In genomic region chr9:111938427-111938800, GRCh38 we compare ENCODE assay signal across 15 cellular contexts. TPM values are rescaled to one million over a fixed set of nuclear protein-coding genes. Genes with fewer than 3 reads are reported as not detected.
DNase-seq lines count a peak whose midpoint lies in the region; ATAC-seq, FAIRE-seq and TF ChIP-seq lines count a peak whose summit lies in the region.
"Had no signal": no experiment of that assay in that cellular context is flagged by ENCODE, and none has a peak within 500 bp of the region (broad histone marks: within the 10 kb centered on the region; RNA-seq: fewer than 3 reads in every experiment).

No MANE protein-coding gene starts in this region.

- intact Hi-C loops in activated CD4-positive, alpha-beta T cell treated with anti-CD3 and anti-CD28 coated beads, Interleukin-2, amount 10 ng/mL, durations not matched to agents 24 days and 14 days (cut with micrococcal nuclease): loop anchor here (1.0 to 2.0 kb wide), 3 partner anchors 23 to 98 kb away; partner anchors contain the start of gene UGCG
- intact Hi-C loops in GM12878 (cut with micrococcal nuclease; ENCODE audit: unreplicated experiment): loop anchor here (2.0 kb wide), 1 partner anchor 44 kb away; no protein-coding TSS in a partner anchor

- in situ Hi-C loops in GM23248 (cut with MboI): no loop called here
- in situ Hi-C loops in GM12878 (cut with MboI): no loop called here

- H3K9ac ChIP-seq in GM23248 (no peak overlapping the region), GM12878 (ENCODE audit: control insufficient read depth, insufficient read depth, low read length) (peak overlapping the region; percentile 26; the same call in 1 of the 2 replicates), skeletal muscle satellite cell (ENCODE audit: low read depth, low read length) (peak overlapping the region; percentile 52)

- H3K9me3 ChIP-seq in GM23248 (ENCODE audit: low read depth): no peaks in the 10 kb centered on the region
- H3K9me3 ChIP-seq in GM12878 (replicated peaks; ENCODE audit: control insufficient read depth, insufficient read depth, low read length): no peaks in the 10 kb centered on the region
- no peaks in the 10 kb centered on the region for H3K9me3 ChIP-seq in skeletal muscle satellite cell (replicated peaks; ENCODE audit: low read length)
- no peaks in the 10 kb centered on the region for H3K9me3 ChIP-seq in Peyer's patch
- H3K9me3 ChIP-seq: A549, heart right ventricle had no signal

- FAIRE-seq in GM12878 (lab: Jason Lieb, UNC): no peak
- FAIRE-seq: A549, colon had no signal

- POLR2A ChIA-PET in GM12878 (lab: Charles Lee): interaction anchor here (0.6 to 4.0 kb wide), 12 partner anchors 10 to 97 kb away, joined by 3 to 24 read pairs (median 4); no protein-coding TSS in a partner anchor

- DNase-seq in activated CD4-positive, alpha-beta T cell treated with anti-CD3 and anti-CD28 coated beads, Interleukin-2, amount 10 ng/mL, durations not matched to agents 24 days and 14 days: no peak
- DNase-seq in activated CD4-positive, alpha-beta T cell treated with anti-CD3 and anti-CD28 coated beads for 1 hour: no peak
- DNase-seq in GM23248 (no peak), GM12878 (ENCODE audit: low read depth, low spot score) (no peak), foreskin fibroblast (no peak), Peyer's patch (no peak), OCI-M1 (lab: John Stamatoyannopoulos, UW) (no peak)
- DNase-seq: GOT3, NCI-H2029, SHP77 treated with DMSO at 0.1 percent for 48 hours had no signal

- H3K9me3 Mint-ChIP-seq in activated CD4-positive, alpha-beta T cell treated with anti-CD3 and anti-CD28 coated beads, Interleukin-2, amount 10 ng/mL, durations not matched to agents 24 days and 14 days: peaks cover 9% of the 10 kb centered on the region

- CTCF ChIA-PET in GM12878 (lab: Yijun Ruan, JAX): interaction anchor here (0.8 to 2.4 kb wide), 10 partner anchors 10 to 136 kb away, joined by 3 to 8 read pairs (median 6); no protein-coding TSS in a partner anchor

- H3K4me2 ChIP-seq in GM23248 (ENCODE audit: unreplicated experiment): peak overlapping the region; percentile 22
- peak overlapping the region; percentile 58 for H3K4me2 ChIP-seq in GM12878 (ENCODE audit: control insufficient read depth, insufficient read depth)
- peak overlapping the region; percentile 27 for H3K4me2 ChIP-seq in skeletal muscle satellite cell (ENCODE audit: low read length)
- H3K4me2 ChIP-seq: A549 had no signal

- peak overlapping the region; percentile 45 for H3K27ac ChIP-seq in GM23248
- peak overlapping the region; percentile 80 for H3K27ac ChIP-seq in GM12878 (ENCODE audit: control insufficient read depth, insufficient read depth)
- H3K27ac ChIP-seq in Peyer's patch: peak overlapping the region in 2 of 4 donors; percentile 55 to 60
- H3K27ac ChIP-seq: A549 had no signal

- TF ChIP-seq RAD21 in GM12878 (IDR thresholded peaks at IDR 0.05; ENCODE audit: insufficient read depth, low read depth, low read length): no peak

- no peak; the same call in 1 of the 2 replicates for TF ChIP-seq POLR2A in GM12878 (IDR thresholded peaks at IDR 0.05; ENCODE audit: low read depth, low read length)
- TF ChIP-seq POLR2A in Peyer's patch (IDR thresholded peaks at IDR 0.05): no peak

- TF ChIP-seq EP300 in GM12878 (IDR thresholded peaks at IDR 0.05; ENCODE audit: borderline replicate concordance in 1 of 2, control insufficient read depth in 1 of 2, low read depth in 2 of 2, low read length in 2 of 2): no peak

- peaks cover 22% of the 10 kb centered on the region for H3K4me1 Mint-ChIP-seq in activated CD4-positive, alpha-beta T cell treated with anti-CD3 and anti-CD28 coated beads, Interleukin-2, amount 10 ng/mL, durations not matched to agents 24 days and 14 days
- H3K4me1 Mint-ChIP-seq: neural crest cell had no signal

- SMC1A ChIA-PET in GM12878 (lab: Charles Lee; ENCODE audit: uncharacterized antibody, unreplicated experiment): interaction anchor here (0.6 to 5.1 kb wide), 30 partner anchors 10 to 1475 kb away, joined by 3 to 57 read pairs (median 6); partner anchors contain the start of gene UGCG

- BruUV-seq in GM12878 (replicated peaks; lab: Mats Ljungman, UMichigan): TSS peak; percentile 17

- RAD21 ChIA-PET in GM12878 (lab: Charles Lee; ENCODE audit: unreplicated experiment): interaction anchor here (0.8 to 3.6 kb wide), 17 partner anchors 9 to 137 kb away, joined by 3 to 26 read pairs (median 8); partner anchors contain the start of gene UGCG

- H3K27me3 ChIP-seq in GM23248 (replicated peaks; ENCODE audit: insufficient read depth): no peaks in the 10 kb centered on the region
- no peaks in the 10 kb centered on the region for H3K27me3 ChIP-seq in GM12878 (replicated peaks in 1 of 2; ENCODE audit: control insufficient read depth in 2 of 2, insufficient read depth in 2 of 2, low read length in 1 of 2)
- H3K27me3 ChIP-seq in skeletal muscle satellite cell (ENCODE audit: control insufficient read depth, insufficient read depth, low read length): no peaks in the 10 kb centered on the region
- no peaks in the 10 kb centered on the region for H3K27me3 ChIP-seq in Peyer's patch
- H3K27me3 ChIP-seq: heart right ventricle had no signal

- peaks cover 31% of the 10 kb centered on the region for H3K36me3 Mint-ChIP-seq in activated CD4-positive, alpha-beta T cell treated with anti-CD3 and anti-CD28 coated beads, Interleukin-2, amount 10 ng/mL, durations not matched to agents 24 days and 14 days (ENCODE audit: low read depth)

- peaks cover 42% of the 10 kb centered on the region for H3K36me3 ChIP-seq in GM23248 (ENCODE audit: low read depth)
- peaks cover 2 to 5% of the 10 kb centered on the region in 2 experiments for H3K36me3 ChIP-seq in GM12878 (ENCODE audit: control insufficient read depth in 2 of 2, insufficient read depth in 2 of 2, low read length in 1 of 2)
- peaks cover 42% of the 10 kb centered on the region for H3K36me3 ChIP-seq in skeletal muscle satellite cell (ENCODE audit: insufficient read depth, low read length)
- H3K36me3 ChIP-seq in Peyer's patch: peaks cover 0 to 18% (median 0%) of the 10 kb centered on the region in 3 donors

- 93% methylated on average over 4 of the region's 4 CpGs for WGBS in GM23248 (ENCODE audit: low coverage in 1 of 2, low lambda C conversion rate in 2 of 2, missing lambda C conversion rate in 2 of 2), 2 experiments
- WGBS in GM12878 (ENCODE audit: insufficient coverage, insufficient replicate concordance, low lambda C conversion rate, missing lambda C conversion rate): 38% methylated on average over 4 of the region's 4 CpGs

- H3K4me1 ChIP-seq in GM23248 (ENCODE audit: insufficient read depth) (peaks cover 35% of the 10 kb centered on the region), GM12878 (ENCODE audit: control insufficient read depth, insufficient read depth, low read length) (peaks cover 21% of the 10 kb centered on the region), skeletal muscle satellite cell (ENCODE audit: control insufficient read depth, insufficient read depth, low read length) (peaks cover 46% of the 10 kb centered on the region), Peyer's patch (peaks cover 0 to 8% (median 2%) of the 10 kb centered on the region in 4 donors)

- peaks cover 91% of the 10 kb centered on the region for H3F3A ChIP-seq in GM23248 (ENCODE audit: insufficient read depth)

- H4K20me1 ChIP-seq in GM23248 (ENCODE audit: insufficient read depth) (no peaks in the 10 kb centered on the region), GM12878 (ENCODE audit: control insufficient read depth, insufficient read depth) (no peaks in the 10 kb centered on the region)

- TF ChIP-seq CTCF in GM12878 (IDR thresholded peaks at IDR 0.05 in 2 of 3, conservative IDR thresholded peaks at IDR 0.05 in 1 of 3; ENCODE audit: control insufficient read depth in 2 of 3, extremely low read depth in 1 of 3, insufficient read depth in 1 of 3, low read depth in 3 of 3, low read length in 3 of 3): no peak
- TF ChIP-seq CTCF in foreskin fibroblast (IDR thresholded peaks at IDR 0.05; ENCODE audit: low read depth, low read length): no peak
- TF ChIP-seq CTCF in Peyer's patch (IDR thresholded peaks at IDR 0.05): no peak

- H3K4me3 ChIP-seq in GM23248 (no peak overlapping the region), GM12878 (no peak overlapping the region), skeletal muscle satellite cell (ENCODE audit: low read length) (no peak overlapping the region), foreskin fibroblast (ENCODE audit: low read depth in 1 of 2, low read length in 2 of 2) (no peak overlapping the region), Peyer's patch (peak overlapping the region in 2 of 4 donors; percentile 4 to 5)
- H3K4me3 ChIP-seq: A549, heart right ventricle had no signal

- ATAC-seq in GM12878: peak; percentile 31

- peaks cover 4% of the 10 kb centered on the region for H3K27me3 Mint-ChIP-seq in activated CD4-positive, alpha-beta T cell treated with anti-CD3 and anti-CD28 coated beads, Interleukin-2, amount 10 ng/mL, durations not matched to agents 24 days and 14 days

- H3K79me2 ChIP-seq in GM23248 (ENCODE audit: insufficient read depth): peaks cover 33% of the 10 kb centered on the region
- no peaks in the 10 kb centered on the region for H3K79me2 ChIP-seq in GM12878 (ENCODE audit: control insufficient read depth, insufficient read depth, low read length)

- H3K4me3 Mint-ChIP-seq in activated CD4-positive, alpha-beta T cell treated with anti-CD3 and anti-CD28 coated beads, Interleukin-2, amount 10 ng/mL, durations not matched to agents 24 days and 14 days: peak overlapping the region; percentile 66
- H3K4me3 Mint-ChIP-seq: neural crest cell had no signal

- peak overlapping the region; percentile 83 for H3K27ac Mint-ChIP-seq in activated CD4-positive, alpha-beta T cell treated with anti-CD3 and anti-CD28 coated beads, Interleukin-2, amount 10 ng/mL, durations not matched to agents 24 days and 14 days

- no peaks in the 10 kb centered on the region for H3K9me2 ChIP-seq in GM23248 (ENCODE audit: insufficient read depth)

- H2AFZ ChIP-seq in GM23248 (no peak overlapping the region), GM12878 (ENCODE audit: control insufficient read depth, low read depth, low read length) (peak overlapping the region; percentile 2)

RNA-seq across cellular contexts. Expression of gene UGCG, which starts 41.8 kb away (rescaled TPM):
- total RNA-seq in activated CD4-positive, alpha-beta T cell treated with anti-CD3 and anti-CD28 coated beads, Interleukin-2, amount 10 ng/mL, durations not matched to agents 24 days and 14 days: 19.9 and 22.4 TPM in 2 replicates
- 148 and 172 TPM in 2 replicates for total RNA-seq in GM23248 (2014; rRNA removed; shearing (Covaris generic))
- polyA plus RNA-seq in GM23248 (2016; fragmentation: Nextera tagmentation; extraction: Ambion mirVana) (73.1 and 73.6 TPM in 2 replicates), GM12878 (2011; rRNA removed) (96.6 and 143 TPM in 2 replicates), GM12878 (2014; fragmentation: Illumina TruSeq; extraction: Trizol) (35.0 and 42.8 TPM in 2 replicates), GM12878 (2014; fragmentation: Nextera tagmentation; extraction: Ambion mirVana) (10 to 100 TPM; 48.0 to 62.1 TPM), GM12878 (2014; rRNA removed) (33.5 and 42.8 TPM in 2 replicates), GM12878 (2016; fragmentation: Nextera tagmentation; extraction: Ambion mirVana) (10 to 100 TPM; 21.7 to 30.5 TPM)
- total RNA-seq in GM12878 (2013; cell fraction: nucleolus; rRNA removed): 287 and 299 TPM in 2 replicates
- total RNA-seq in GM12878 (2014; rRNA removed) (54.3 and 65.1 TPM in 2 replicates), GM12878 (2014; rRNA removed; fragmentation: Illumina TruSeq; extraction: Trizol) (58.3 and 59.5 TPM in 2 replicates), GM12878 (2021) (47.7 and 49.7 TPM in 2 replicates), Peyer's patch (10 to 100 TPM; 35.6 to 68.5 (median 61.4) TPM)
- polyA plus RNA-seq in GM12878 (2011; ENCODE audit: low read depth): 20.1 TPM
- polyA plus RNA-seq in GM12878 (2011; cell fraction: cytosol; rRNA removed): 28.8 and 33.4 TPM in 2 replicates
- 44.7 and 51.1 TPM in 2 replicates for polyA plus RNA-seq in GM12878 (2011; cell fraction: nucleus; rRNA removed)
- polyA plus RNA-seq in GM12878 (2012): 30.8 and 42.3 TPM in 2 replicates
- polyA minus RNA-seq in GM12878 (2011; rRNA and poly(A)+ RNA removed): 63.0 and 82.2 TPM in 2 replicates
- polyA minus RNA-seq in GM12878 (2011; cell fraction: cytosol; rRNA and poly(A)+ RNA removed): 46.4 and 57.0 TPM in 2 replicates
- 54.2 and 77.7 TPM in 2 replicates for polyA minus RNA-seq in GM12878 (2011; cell fraction: nucleus; rRNA and poly(A)+ RNA removed)
- total RNA-seq in skeletal muscle satellite cell (2012; rRNA removed): 74.3 and 79.1 TPM in 2 replicates
